Comparison of ENCODE assay signal across 7 cellular contexts in genomic region chr17:18557086-18557485, GRCh38.
DNase-seq lines count a peak whose midpoint lies in the region; ATAC-seq and TF ChIP-seq lines count a peak whose summit lies in the region.
"Not testable (repeated sequence)": the region's sequence is repeated elsewhere in the genome, so short reads cannot be mapped to it uniquely, and the experiment has no call there.

No MANE protein-coding gene starts in this region.

- H3K27ac Mint-ChIP-seq in activated CD4-positive, alpha-beta T cell treated with anti-CD3 and anti-CD28 coated beads for 36 hours; activated CD8-positive, alpha-beta T cell treated with anti-CD3 and anti-CD28 coated beads for 36 hours; activated CD8-positive, alpha-beta memory T cell treated with anti-CD3 and anti-CD28 coated beads, Interleukin-2, amount 10 ng/mL, durations not matched to agents 7 days and 5 days; activated naive CD4-positive, alpha-beta T cell treated with anti-CD3 and anti-CD28 coated beads, Interleukin-2, amount 10 ng/mL, durations not matched to agents 7 days and 5 days: not testable (repeated sequence)

- not testable (repeated sequence) for TF ChIP-seq CTCF in NB4 (IDR thresholded peaks at IDR 0.05; ENCODE audit: low read depth, low read length); activated CD8-positive, alpha-beta T cell treated with anti-CD3 and anti-CD28 coated beads for 36 hours (IDR thresholded peaks at IDR 0.05)

- not testable (repeated sequence) for H3K4me3 ChIP-seq in Jurkat, Clone E6-1 (ENCODE audit: low read length); NB4 (ENCODE audit: low read depth, low read length)

- CTCF ChIA-PET in activated CD4-positive, alpha-beta T cell treated with anti-CD3 and anti-CD28 coated beads for 36 hours (lab: Charles Lee); activated CD8-positive, alpha-beta T cell treated with anti-CD3 and anti-CD28 coated beads for 36 hours (lab: Charles Lee); activated CD8-positive, alpha-beta memory T cell treated with anti-CD3 and anti-CD28 coated beads, Interleukin-2, amount 10 ng/mL, durations not matched to agents 7 days and 5 days (lab: Charles Lee); activated naive CD4-positive, alpha-beta T cell treated with anti-CD3 and anti-CD28 coated beads, Interleukin-2, amount 10 ng/mL, durations not matched to agents 7 days and 5 days (lab: Charles Lee): not testable (repeated sequence)

- intact Hi-C loops in activated CD4-positive, alpha-beta T cell treated with anti-CD3 and anti-CD28 coated beads for 36 hours (cut with DNase I, micrococcal nuclease); activated CD8-positive, alpha-beta T cell treated with anti-CD3 and anti-CD28 coated beads for 36 hours (cut with micrococcal nuclease): not testable (repeated sequence)

- peak; percentile 81 for DNase-seq in Jurkat, Clone E6-1 (ENCODE audit: low read depth, low spot score)
- DNase-seq in NB4 (ENCODE audit: low read depth) (peak; percentile 67), OCI-M1 (lab: John Stamatoyannopoulos, UW) (peak; percentile 64)
- peak; percentile 5 for DNase-seq in activated CD4-positive, alpha-beta T cell treated with anti-CD3 and anti-CD28 coated beads for 36 hours
- peak; percentile 48 for DNase-seq in activated CD8-positive, alpha-beta T cell treated with anti-CD3 and anti-CD28 coated beads for 36 hours
- peak; percentile 47 for DNase-seq in activated CD8-positive, alpha-beta memory T cell treated with anti-CD3 and anti-CD28 coated beads, Interleukin-2, amount 10 ng/mL, durations not matched to agents 7 days and 5 days
- peak; percentile 24 for DNase-seq in activated naive CD4-positive, alpha-beta T cell treated with anti-CD3 and anti-CD28 coated beads, Interleukin-2, amount 10 ng/mL, durations not matched to agents 7 days and 5 days

- H3K4me3 Mint-ChIP-seq in activated CD4-positive, alpha-beta T cell treated with anti-CD3 and anti-CD28 coated beads for 36 hours; activated CD8-positive, alpha-beta T cell treated with anti-CD3 and anti-CD28 coated beads for 36 hours; activated CD8-positive, alpha-beta memory T cell treated with anti-CD3 and anti-CD28 coated beads, Interleukin-2, amount 10 ng/mL, durations not matched to agents 7 days and 5 days; activated naive CD4-positive, alpha-beta T cell treated with anti-CD3 and anti-CD28 coated beads, Interleukin-2, amount 10 ng/mL, durations not matched to agents 7 days and 5 days: not testable (repeated sequence)

- POLR2A ChIA-PET in activated CD4-positive, alpha-beta T cell treated with anti-CD3 and anti-CD28 coated beads for 36 hours (lab: Charles Lee); activated CD8-positive, alpha-beta T cell treated with anti-CD3 and anti-CD28 coated beads for 36 hours (lab: Charles Lee): not testable (repeated sequence)

- not testable (repeated sequence) for H3K27me3 Mint-ChIP-seq in activated CD4-positive, alpha-beta T cell treated with anti-CD3 and anti-CD28 coated beads for 36 hours; activated CD8-positive, alpha-beta T cell treated with anti-CD3 and anti-CD28 coated beads for 36 hours; activated CD8-positive, alpha-beta memory T cell treated with anti-CD3 and anti-CD28 coated beads, Interleukin-2, amount 10 ng/mL, durations not matched to agents 7 days and 5 days; activated naive CD4-positive, alpha-beta T cell treated with anti-CD3 and anti-CD28 coated beads, Interleukin-2, amount 10 ng/mL, durations not matched to agents 7 days and 5 days

- ATAC-seq in activated CD4-positive, alpha-beta T cell treated with anti-CD3 and anti-CD28 coated beads for 36 hours; activated CD8-positive, alpha-beta memory T cell treated with anti-CD3 and anti-CD28 coated beads, Interleukin-2, amount 10 ng/mL, durations not matched to agents 7 days and 5 days: not testable (repeated sequence)
- peak; percentile 42 for ATAC-seq in activated CD8-positive, alpha-beta T cell treated with anti-CD3 and anti-CD28 coated beads for 36 hours

- H3K4me1 Mint-ChIP-seq in activated CD4-positive, alpha-beta T cell treated with anti-CD3 and anti-CD28 coated beads for 36 hours; activated CD8-positive, alpha-beta T cell treated with anti-CD3 and anti-CD28 coated beads for 36 hours (ENCODE audit: low read depth); activated CD8-positive, alpha-beta memory T cell treated with anti-CD3 and anti-CD28 coated beads, Interleukin-2, amount 10 ng/mL, durations not matched to agents 7 days and 5 days; activated naive CD4-positive, alpha-beta T cell treated with anti-CD3 and anti-CD28 coated beads, Interleukin-2, amount 10 ng/mL, durations not matched to agents 7 days and 5 days: not testable (repeated sequence)

- TF ChIP-seq POLR2A in NB4 (IDR thresholded peaks at IDR 0.05; ENCODE audit: extremely low read depth, insufficient read length): not testable (repeated sequence)

- not testable (repeated sequence) for H3K9me3 Mint-ChIP-seq in activated CD4-positive, alpha-beta T cell treated with anti-CD3 and anti-CD28 coated beads for 36 hours (ENCODE audit: low read depth); activated CD8-positive, alpha-beta T cell treated with anti-CD3 and anti-CD28 coated beads for 36 hours; activated CD8-positive, alpha-beta memory T cell treated with anti-CD3 and anti-CD28 coated beads, Interleukin-2, amount 10 ng/mL, durations not matched to agents 7 days and 5 days (ENCODE audit: low read depth); activated naive CD4-positive, alpha-beta T cell treated with anti-CD3 and anti-CD28 coated beads, Interleukin-2, amount 10 ng/mL, durations not matched to agents 7 days and 5 days

- H3K36me3 Mint-ChIP-seq in activated CD4-positive, alpha-beta T cell treated with anti-CD3 and anti-CD28 coated beads for 36 hours (ENCODE audit: low read depth); activated CD8-positive, alpha-beta T cell treated with anti-CD3 and anti-CD28 coated beads for 36 hours (ENCODE audit: low read depth); activated CD8-positive, alpha-beta memory T cell treated with anti-CD3 and anti-CD28 coated beads, Interleukin-2, amount 10 ng/mL, durations not matched to agents 7 days and 5 days; activated naive CD4-positive, alpha-beta T cell treated with anti-CD3 and anti-CD28 coated beads, Interleukin-2, amount 10 ng/mL, durations not matched to agents 7 days and 5 days: not testable (repeated sequence)

Comparison
In these comparisons a context has a peak if more than half of its experiments do, and no peak if none do; other contexts are left out.
1. DNase-seq: peak in every context shown above with its lines; median percentile 81 in Jurkat, Clone E6-1; 67 in NB4; 64 in OCI-M1; 48 in activated CD8-positive, alpha-beta T cell treated with anti-CD3 and anti-CD28 coated beads for 36 hours; 47 in activated CD8-positive, alpha-beta memory T cell treated with anti-CD3 and anti-CD28 coated beads, Interleukin-2, amount 10 ng/mL, durations not matched to agents 7 days and 5 days; 24 in activated naive CD4-positive, alpha-beta T cell treated with anti-CD3 and anti-CD28 coated beads, Interleukin-2, amount 10 ng/mL, durations not matched to agents 7 days and 5 days; 5 in activated CD4-positive, alpha-beta T cell treated with anti-CD3 and anti-CD28 coated beads for 36 hours.